8 cellular contexts compared by ENCODE assay signal in genomic region chr1:28370220-28371010, GRCh38. TPM values are rescaled to one million over a fixed set of nuclear protein-coding genes. Genes with fewer than 3 reads are reported as not detected.
DNase-seq lines count a peak whose midpoint lies in the region; ATAC-seq and TF ChIP-seq lines count a peak whose summit lies in the region.

No MANE protein-coding gene starts in this region.

- H3K27ac ChIP-seq in BLaER1 = peak overlapping the region; percentile 98
- H3K27ac ChIP-seq in tibial nerve = peak overlapping the region in 3 of 4 donors; percentile 85 to 97 (median 96)

- H3K4me2 ChIP-seq in BLaER1 = peak overlapping the region; percentile 87

- no peak for TF ChIP-seq CTCF in WI38 (IDR thresholded peaks at IDR 0.05; ENCODE audit: low read depth, low read length)
- TF ChIP-seq CTCF in tibial nerve (IDR thresholded peaks at IDR 0.05) = peak in 1 of 5 experiments; percentile 14

- TF ChIP-seq EP300 in tibial nerve (IDR thresholded peaks at IDR 0.05) = no peak

- H3K9ac ChIP-seq in BLaER1 = peak overlapping the region; percentile 99

- H3K27me3 ChIP-seq in BLaER1 (no peaks in the 10 kb centered on the region), mononuclear cell (ENCODE audit: insufficient read depth, low read length) (no peaks in the 10 kb centered on the region), tibial nerve (no peaks in the 10 kb centered on the region)

- no peak for TF ChIP-seq POLR2A in tibial nerve (IDR thresholded peaks at IDR 0.05)

- H3K4me3 ChIP-seq in BLaER1 = peak overlapping the region; percentile 88
- peak overlapping the region; percentile 88 for H3K4me3 ChIP-seq in WI38 (ENCODE audit: low read depth, low read length)
- peak overlapping the region; percentile 82 for H3K4me3 ChIP-seq in mononuclear cell (ENCODE audit: low read length)
- H3K4me3 ChIP-seq in tibial nerve = peak overlapping the region; percentile 85 to 95 (median 93)

- peaks cover 67% of the 10 kb centered on the region for H3K4me1 ChIP-seq in BLaER1
- H3K4me1 ChIP-seq in mononuclear cell (ENCODE audit: insufficient read depth, low read length) = peaks cover 19% of the 10 kb centered on the region
- H3K4me1 ChIP-seq in tibial nerve = peaks cover 0 to 39% (median 7%) of the 10 kb centered on the region in 4 donors

- H3K9me3 ChIP-seq in BLaER1 (no peaks in the 10 kb centered on the region), mononuclear cell (ENCODE audit: low read depth, low read length) (no peaks in the 10 kb centered on the region), tibial nerve (no peaks in the 10 kb centered on the region)

- DNase-seq in KBM-7 (peak; percentile 57), epidermal melanocyte (ENCODE audit: insufficient read length, low spot score) (peak; percentile 34), tibial nerve (ENCODE audit: low spot score in 2 of 2) (peak in 1 of 2 donors; percentile 9)

- 33 to 35% methylated on average over 31 to 32 of the region's 32 CpGs for WGBS in tibial nerve, 2 donors

- H3K36me3 ChIP-seq in BLaER1 (peaks cover 16% of the 10 kb centered on the region), tibial nerve (no peaks in the 10 kb centered on the region)

- H4K20me1 ChIP-seq in BLaER1 = peaks cover 28% of the 10 kb centered on the region

- in situ Hi-C loops in KBM-7 (cut with MboI; ENCODE audit: low pct_unique_long_range_greater_than_20kb, low sequenced_read_pairs) = no loop called here

- ATAC-seq in GM18861 (IDR thresholded peaks at IDR 0.05; ENCODE audit: unreplicated experiment) = peak; percentile 10
- ATAC-seq in HG03108 (IDR thresholded peaks at IDR 0.05; ENCODE audit: unreplicated experiment) = no peak

RNA-seq across cellular contexts. Expression of gene PHACTR4, which starts 0.9 kb away (rescaled TPM):
- total RNA-seq in mononuclear cell = 14.1 TPM
- 10 to 100 TPM; 25.1 to 38.7 (median 33.6) TPM for total RNA-seq in tibial nerve

RNA-seq across cellular contexts. Expression of gene MED18, which starts 41.6 kb away (rescaled TPM):
- total RNA-seq in mononuclear cell (3.7 TPM), tibial nerve (10 to 100 TPM in 2 of 4 donors, 1 to 10 TPM in 2; 9.4 to 21.2 (median 12.0) TPM)
